ENCODE assay signal across 15 cellular contexts in genomic region chr1:66168467-66168887, GRCh38.
DNase-seq lines count a peak whose midpoint lies in the region; ATAC-seq and TF ChIP-seq lines count a peak whose summit lies in the region.
"Had no signal": no experiment of that assay in that cellular context is flagged by ENCODE, and none has a peak within 500 bp of the region (broad histone marks: within the 10 kb centered on the region; RNA-seq: fewer than 3 reads in every experiment).

No MANE protein-coding gene starts in this region.

- H2BK12ac ChIP-seq in H9 (ENCODE audit: insufficient read length, low read depth, low read length) = no peak overlapping the region

- H2AK5ac ChIP-seq in H9 (ENCODE audit: insufficient read length, low read length) = no peak overlapping the region

- no peak overlapping the region for H3K23ac ChIP-seq in H9 (ENCODE audit: insufficient read length, low read depth, low read length)

- H3K4me3 ChIP-seq in mesodermal cell (ENCODE audit: extremely low read depth, insufficient read depth, low read length, poor library complexity, severe bottlenecking) = no peak overlapping the region
- H3K4me3 ChIP-seq: cardiac muscle cell, esophagus muscularis mucosa, right atrium auricular region, stomach had no signal

- H4K20me1 ChIP-seq in H9 (ENCODE audit: control insufficient read depth, insufficient read depth, insufficient read length) = no peaks in the 10 kb centered on the region

- H3K4me1 Mint-ChIP-seq in H9 (no peaks in the 10 kb centered on the region), WTC11 (peaks cover 4% of the 10 kb centered on the region)

- H3K4me2 ChIP-seq in H9 (ENCODE audit: insufficient read depth, insufficient read length, low read length) = no peak overlapping the region

- no peaks in the 10 kb centered on the region for H3K27me3 ChIP-seq in H9 (ENCODE audit: insufficient read depth, low read length)
- H3K27me3 ChIP-seq: cardiac muscle cell, esophagus muscularis mucosa, right atrium auricular region, stomach had no signal

- peak overlapping the region; percentile 49; the same call in 1 of the 2 replicates for H3K14ac ChIP-seq in H9 (ENCODE audit: insufficient read depth, low read length)

- H3K36me3 ChIP-seq in mesodermal cell (ENCODE audit: control insufficient read depth, insufficient read depth, low read length) = no peaks in the 10 kb centered on the region
- H3K36me3 ChIP-seq: cardiac muscle cell, esophagus muscularis mucosa, right atrium auricular region, stomach had no signal

- H3K27ac Mint-ChIP-seq in H9 = no peak overlapping the region; a peak in 1 of 7 replicates
- H3K27ac Mint-ChIP-seq in WTC11 = no peak overlapping the region
- H3K27ac Mint-ChIP-seq: activated CD8-positive, alpha-beta T cell treated with anti-CD3 and anti-CD28 coated beads for 36 hours; T-helper 2 cell treated with Interferon-gamma antibody and Interleukin-4, amounts not matched to agents 5 μg/mL and 100 μg/mL, for 36 hours had no signal

- H3K56ac ChIP-seq in H9 (ENCODE audit: insufficient read length, low read depth, low read length) = no peak overlapping the region

- POLR2A ChIA-PET in WTC11 (lab: Charles Lee) = no interaction called here

- CTCF ChIA-PET in WTC11 (lab: Charles Lee) = no interaction called here

- no peak overlapping the region for H3T11ph ChIP-seq in H9 (ENCODE audit: low read length)

- no peaks in the 10 kb centered on the region for H3K79me2 ChIP-seq in H9 (ENCODE audit: insufficient read depth, low read length)

- no peaks in the 10 kb centered on the region for H3K79me1 ChIP-seq in H9 (ENCODE audit: insufficient read depth, low read depth, low read length, poor library complexity, severe bottlenecking)

- no peak overlapping the region for H4K8ac ChIP-seq in H9 (replicated peaks; ENCODE audit: insufficient read length, low read depth, low read length)

- H3K9ac ChIP-seq in H9 (ENCODE audit: extremely low read depth, insufficient read length, low read length) = no peak overlapping the region

- no peaks in the 10 kb centered on the region for H3K23me2 ChIP-seq in H9 (ENCODE audit: insufficient read length, low read depth, low read length, poor library complexity, severe bottlenecking)

- H3K4me3 Mint-ChIP-seq in H9 (no peak overlapping the region), WTC11 (no peak overlapping the region)
- H3K4me3 Mint-ChIP-seq: activated CD8-positive, alpha-beta T cell treated with anti-CD3 and anti-CD28 coated beads for 36 hours had no signal

- H3K36me3 Mint-ChIP-seq in H9 (ENCODE audit: insufficient read depth in 1 of 3, low read depth in 3 of 3) = no peaks in the 10 kb centered on the region
- no peaks in the 10 kb centered on the region for H3K36me3 Mint-ChIP-seq in WTC11

- H3K9me3 Mint-ChIP-seq in H9 = no peaks in the 10 kb centered on the region
- H3K9me3 Mint-ChIP-seq in WTC11 = peaks cover 6% of the 10 kb centered on the region; the same call in 1 of the 2 replicates
- H3K9me3 Mint-ChIP-seq: activated CD8-positive, alpha-beta T cell treated with anti-CD3 and anti-CD28 coated beads for 36 hours; T-helper 2 cell treated with Interferon-gamma antibody and Interleukin-4, amounts not matched to agents 5 μg/mL and 100 μg/mL, for 36 hours had no signal

- H3K9me3 ChIP-seq in H9 (ENCODE audit: control insufficient read depth, low read depth, low read length) (no peaks in the 10 kb centered on the region), mesodermal cell (ENCODE audit: control insufficient read depth, low read length) (no peaks in the 10 kb centered on the region)
- H3K9me3 ChIP-seq: esophagus muscularis mucosa, right atrium auricular region, stomach had no signal

- no peak overlapping the region for H4K91ac ChIP-seq in H9 (ENCODE audit: insufficient read length, low read depth, low read length)

- no peak overlapping the region for H3K4ac ChIP-seq in H9 (ENCODE audit: low read depth, low read length)

- WGBS in H9 (ENCODE audit: extremely low coverage, insufficient read length, low lambda C conversion rate) = no CpG with 5 or more reads among the region's 5 CpGs
- WGBS in mesodermal cell (ENCODE audit: insufficient coverage in 2 of 2), 2 experiments = 87 to 89% methylated on average over 4 of the region's 5 CpGs

- H3K18ac ChIP-seq in H9 (ENCODE audit: insufficient read length, low read depth, low read length) = no peak overlapping the region

- no peak overlapping the region for H3K27ac ChIP-seq in H9 (ENCODE audit: insufficient read length, low read depth, low read length)
- H3K27ac ChIP-seq in mesodermal cell (ENCODE audit: low read depth, low read length, severe bottlenecking) = peak overlapping the region; percentile 44
- H3K27ac ChIP-seq: cardiac muscle cell, right atrium auricular region had no signal

- intact Hi-C loops in Right ventricle myocardium superior (cut with DNase I) = no loop called here

- H2BK120ac ChIP-seq in H9 (ENCODE audit: low read depth, low read length, poor library complexity, severe bottlenecking) = no peak overlapping the region

- DNase-seq in EL (peak; percentile 69), H9 (no peak), WTC11 (ENCODE audit: low spot score) (no peak), Right ventricle myocardium superior (no peak), NCI-H526 (lab: John Stamatoyannopoulos, UW) (no peak), superior temporal gyrus (ENCODE audit: extremely low spot score) (no peak)
- DNase-seq: activated CD8-positive, alpha-beta T cell treated with anti-CD3 and anti-CD28 coated beads for 36 hours; activated gamma-delta T cell; stomach had no signal

- no peak overlapping the region for H2BK20ac ChIP-seq in H9 (ENCODE audit: low read depth, low read length, poor library complexity, severe bottlenecking)

- H2BK15ac ChIP-seq in H9 (ENCODE audit: low read depth, low read length) = no peak overlapping the region

- TF ChIP-seq CTCF in H9 (conservative IDR thresholded peaks at IDR 0.05) = no peak
- TF ChIP-seq CTCF in WTC11 (IDR thresholded peaks at IDR 0.05) = no peak

- H2AFZ ChIP-seq in H9 (ENCODE audit: low read length) = no peak overlapping the region

- H2BK5ac ChIP-seq in H9 (ENCODE audit: insufficient read length, low read length) = no peak overlapping the region

- H4K5ac ChIP-seq in H9 (ENCODE audit: insufficient read length, low read depth, low read length) = no peak overlapping the region

- H3K27me3 Mint-ChIP-seq in H9 (ENCODE audit: low read depth) = no peaks in the 10 kb centered on the region; the same call in 1 of the 2 replicates
- H3K27me3 Mint-ChIP-seq in WTC11 (ENCODE audit: low read depth) = no peaks in the 10 kb centered on the region

- H3K4me1 ChIP-seq in H9 (ENCODE audit: insufficient read depth, low read length) = no peaks in the 10 kb centered on the region
- peaks cover 13% of the 10 kb centered on the region for H3K4me1 ChIP-seq in mesodermal cell (ENCODE audit: control insufficient read depth, insufficient read depth, low read length, poor library complexity, severe bottlenecking)
- H3K4me1 ChIP-seq: right atrium auricular region had no signal

- ATAC-seq in WTC11 = peak; percentile 36; the same call in 1 of the 2 replicates
- no peak for ATAC-seq in HG02571 (IDR thresholded peaks at IDR 0.05; ENCODE audit: unreplicated experiment)
- ATAC-seq in Right ventricle myocardium superior (ENCODE audit: poor library complexity) = no peak

TF ChIP-seq in WTC11, 78 proteins besides CTCF, POLR2A, EP300 and RAD21:
- no peak for TF ChIP-seq RELA (CRISPR knock-in tag; IDR thresholded peaks at IDR 0.05; ENCODE audit: borderline replicate concordance)
- TF ChIP-seq USF1 (CRISPR knock-in tag; IDR thresholded peaks at IDR 0.05) = no peak
- TF ChIP-seq CDX4 (CRISPR knock-in tag; IDR thresholded peaks at IDR 0.05; ENCODE audit: borderline replicate concordance) = no peak
- no peak for TF ChIP-seq NFYB (CRISPR knock-in tag; conservative IDR thresholded peaks at IDR 0.05; ENCODE audit: low read depth)
